In the genomic region with DNA sequence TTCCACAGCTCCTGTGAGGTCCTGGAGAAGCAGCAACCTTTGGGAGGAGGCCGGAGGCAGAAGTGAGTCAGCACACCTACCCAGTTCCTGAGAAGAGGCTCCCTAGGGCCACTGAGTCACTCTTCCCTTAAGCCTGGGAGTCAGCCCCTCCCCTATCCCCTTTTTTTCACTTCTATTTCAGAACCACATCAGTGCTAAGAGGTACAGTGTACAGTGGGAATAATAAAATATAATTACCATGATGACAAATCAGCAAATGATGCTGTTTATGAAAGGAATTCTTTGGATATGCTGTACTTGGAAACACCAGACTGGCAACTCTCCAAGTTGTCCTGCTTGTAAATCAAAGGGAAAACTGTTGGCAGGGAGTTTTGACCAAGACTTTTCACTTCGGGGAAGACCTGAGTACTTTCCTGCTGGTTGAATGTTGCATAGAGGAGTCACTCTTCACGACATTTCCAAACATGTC, we compare ENCODE assay signal across 10 cellular contexts. TPM values are rescaled to one million over a fixed set of nuclear protein-coding genes. Genes with fewer than 3 reads are reported as not detected.
DNase-seq lines count a peak whose midpoint lies in the region; ATAC-seq, FAIRE-seq and TF ChIP-seq lines count a peak whose summit lies in the region.
"Had no signal": no experiment of that assay in that cellular context is flagged by ENCODE, and none has a peak within 500 bp of the region (broad histone marks: within the 10 kb centered on the region; RNA-seq: fewer than 3 reads in every experiment).

No MANE protein-coding gene starts in this region.

- H2BK5ac ChIP-seq in neuronal stem cell (ENCODE audit: low read length), result no peak overlapping the region

- no peak overlapping the region for H3K14ac ChIP-seq in neuronal stem cell (ENCODE audit: low read length)

- no peak overlapping the region for H4K8ac ChIP-seq in neuronal stem cell (ENCODE audit: low read depth, low read length)

- no CpG with 5 or more reads among the region's 3 CpGs for WGBS in neuronal stem cell (ENCODE audit: extremely low coverage in 2 of 2, insufficient read length in 2 of 2, insufficient replicate concordance in 1 of 2), 2 donors

- no peak overlapping the region for H3K9ac ChIP-seq in neuronal stem cell (ENCODE audit: low read depth, low read length, poor library complexity)

- H2AFZ ChIP-seq in neuronal stem cell (ENCODE audit: low read length), result no peak overlapping the region

- H2BK120ac ChIP-seq in neuronal stem cell (ENCODE audit: low read depth, low read length), result no peak overlapping the region

- H3K4me1 ChIP-seq in foreskin keratinocyte (peaks cover 25% of the 10 kb centered on the region), neuronal stem cell (ENCODE audit: control insufficient read depth in 2 of 2, insufficient read depth in 1 of 2, low read depth in 1 of 2, low read length in 2 of 2) (no peaks in the 10 kb centered on the region)

- no peak for TF ChIP-seq CTCF in foreskin keratinocyte (conservative IDR thresholded peaks at IDR 0.05)

- no peak overlapping the region for H2BK15ac ChIP-seq in neuronal stem cell (ENCODE audit: low read length)

- no peaks in the 10 kb centered on the region for H3K36me3 ChIP-seq in neuronal stem cell (replicated peaks in 1 of 2; ENCODE audit: control insufficient read depth in 2 of 2, insufficient read depth in 2 of 2, low read length in 2 of 2)
- H3K36me3 ChIP-seq: cardiac muscle cell, Peyer's patch had no signal

- H3K27me3 ChIP-seq in foreskin keratinocyte, result no peaks in the 10 kb centered on the region
- H3K27me3 ChIP-seq in neuronal stem cell (ENCODE audit: control insufficient read depth in 3 of 3, insufficient read depth in 3 of 3, low read depth in 1 of 3, low read length in 3 of 3), result no peaks in the 10 kb centered on the region
- H3K27me3 ChIP-seq: cardiac muscle cell, Peyer's patch had no signal

- in situ Hi-C loops in SK-MEL-5 (cut with HindIII; ENCODE audit: low pct_unique_long_range_greater_than_20kb, low sequenced_read_pairs), result no loop called here

- no peak overlapping the region for H4K91ac ChIP-seq in neuronal stem cell (ENCODE audit: low read depth, low read length, poor library complexity)

- H3K27ac ChIP-seq in foreskin keratinocyte (peak overlapping the region; percentile 70), neuronal stem cell (replicated peaks; ENCODE audit: low read length) (no peak overlapping the region)
- H3K27ac ChIP-seq: cardiac muscle cell, Peyer's patch had no signal

- H2AK5ac ChIP-seq in neuronal stem cell (ENCODE audit: low read depth, low read length), result no peak overlapping the region

- no peak overlapping the region for H3K4me3 ChIP-seq in neuronal stem cell (ENCODE audit: low read length in 2 of 2)
- H3K4me3 ChIP-seq: cardiac muscle cell, Peyer's patch had no signal

- H3K79me1 ChIP-seq in neuronal stem cell (ENCODE audit: low read depth, low read length), result no peaks in the 10 kb centered on the region

- H3K23ac ChIP-seq in neuronal stem cell (ENCODE audit: low read depth, low read length, poor library complexity), result no peak overlapping the region

- H3K4ac ChIP-seq in neuronal stem cell (ENCODE audit: low read length), result no peak overlapping the region

- H3K18ac ChIP-seq in neuronal stem cell (ENCODE audit: low read length), result no peak overlapping the region

- H3K4me2 ChIP-seq in neuronal stem cell (ENCODE audit: insufficient read depth, low read length, poor library complexity, severe bottlenecking), result no peak overlapping the region

- ATAC-seq in foreskin keratinocyte (peak; percentile 94), HG03342 (IDR thresholded peaks at IDR 0.05; ENCODE audit: unreplicated experiment) (no peak)

- no peak overlapping the region for H2BK12ac ChIP-seq in neuronal stem cell (ENCODE audit: low read length)

- DNase-seq in stimulated activated CD4-positive, alpha-beta T cell treated with anti-CD3 and anti-CD28 coated beads, Interleukin-15, amount 100 ng/mL, for 24 hours, result peak; percentile 69
- DNase-seq in stimulated activated CD4-positive, alpha-beta T cell treated with anti-CD3 and anti-CD28 coated beads, Interleukin-4, amount 100 ng/mL, for 1 hour, result no peak
- DNase-seq in SK-MEL-5 (ENCODE audit: low read depth, low spot score), result peak; percentile 57
- peak; percentile 98 to 99 for DNase-seq in foreskin keratinocyte
- peak; percentile 99 for DNase-seq in urothelium cell line (ENCODE audit: low spot score)
- DNase-seq in effector CD8-positive, alpha-beta T cell (lab: John Stamatoyannopoulos, UW), result no peak
- no peak for DNase-seq in neuronal stem cell (ENCODE audit: low spot score)

- H3K9me3 ChIP-seq in neuronal stem cell (replicated peaks in 1 of 2; ENCODE audit: control insufficient read depth in 2 of 2, insufficient read depth in 1 of 2, low read depth in 1 of 2, low read length in 2 of 2), result no peaks in the 10 kb centered on the region
- H3K9me3 ChIP-seq: Peyer's patch had no signal

- FAIRE-seq in urothelium cell line (lab: Jason Lieb, UNC), result peak; percentile 68

RNA-seq across cellular contexts. Expression of a gene that starts 7.8 kb away (rescaled TPM):
- not detected in 2 replicates for total RNA-seq in SK-MEL-5 (2014; rRNA removed; shearing (Covaris generic))
- polyA plus RNA-seq in SK-MEL-5 (2015; cell fraction: cytosol; rRNA removed), result not detected in 2 replicates
- not detected in 2 replicates for polyA plus RNA-seq in SK-MEL-5 (2015; cell fraction: nucleus; rRNA removed)
- total RNA-seq in foreskin keratinocyte, result not detected in 2 replicates
- polyA plus RNA-seq in foreskin keratinocyte, result not detected in 2 replicates
- 0.13 TPM for polyA plus RNA-seq in neuronal stem cell (2013, experiment 1 of 2)
- 0.15 TPM for polyA plus RNA-seq in neuronal stem cell (2013, experiment 2 of 2)
- total RNA-seq: cardiac muscle cell, Peyer's patch had no signal
- polyA plus RNA-seq: cardiac muscle cell had no signal

RNA-seq across cellular contexts. Expression of a gene that starts 36.5 kb away (rescaled TPM):
- 22.2 and 23.0 TPM in 2 replicates for total RNA-seq in SK-MEL-5 (2014; rRNA removed; shearing (Covaris generic))
- polyA plus RNA-seq in SK-MEL-5 (2015; cell fraction: cytosol; rRNA removed), result 7.3 and 10.2 TPM in 2 replicates
- 37.5 and 40.2 TPM in 2 replicates for polyA plus RNA-seq in SK-MEL-5 (2015; cell fraction: nucleus; rRNA removed)
- 6.3 and 7.8 TPM in 2 replicates for total RNA-seq in foreskin keratinocyte
- 2.0 and 2.3 TPM in 2 replicates for polyA plus RNA-seq in foreskin keratinocyte
- polyA plus RNA-seq in neuronal stem cell (2013, experiment 1 of 2), result 6.7 TPM
- polyA plus RNA-seq in neuronal stem cell (2013, experiment 2 of 2), result 7.1 TPM

Comparison
In these comparisons a context has a peak if more than half of its experiments do, and no peak if none do; other contexts are left out.
1. DNase-seq: peak in stimulated activated CD4-positive, alpha-beta T cell treated with anti-CD3 and anti-CD28 coated beads, Interleukin-15, amount 100 ng/mL, for 24 hours (single experiment), SK-MEL-5 (single experiment), foreskin keratinocyte (2 of 2) and urothelium cell line (single experiment); none in stimulated activated CD4-positive, alpha-beta T cell treated with anti-CD3 and anti-CD28 coated beads, Interleukin-4, amount 100 ng/mL, for 1 hour (single experiment), effector CD8-positive, alpha-beta T cell (single experiment) and neuronal stem cell (single experiment).